ENCODE assay signal across 15 cellular contexts in the genomic region with DNA sequence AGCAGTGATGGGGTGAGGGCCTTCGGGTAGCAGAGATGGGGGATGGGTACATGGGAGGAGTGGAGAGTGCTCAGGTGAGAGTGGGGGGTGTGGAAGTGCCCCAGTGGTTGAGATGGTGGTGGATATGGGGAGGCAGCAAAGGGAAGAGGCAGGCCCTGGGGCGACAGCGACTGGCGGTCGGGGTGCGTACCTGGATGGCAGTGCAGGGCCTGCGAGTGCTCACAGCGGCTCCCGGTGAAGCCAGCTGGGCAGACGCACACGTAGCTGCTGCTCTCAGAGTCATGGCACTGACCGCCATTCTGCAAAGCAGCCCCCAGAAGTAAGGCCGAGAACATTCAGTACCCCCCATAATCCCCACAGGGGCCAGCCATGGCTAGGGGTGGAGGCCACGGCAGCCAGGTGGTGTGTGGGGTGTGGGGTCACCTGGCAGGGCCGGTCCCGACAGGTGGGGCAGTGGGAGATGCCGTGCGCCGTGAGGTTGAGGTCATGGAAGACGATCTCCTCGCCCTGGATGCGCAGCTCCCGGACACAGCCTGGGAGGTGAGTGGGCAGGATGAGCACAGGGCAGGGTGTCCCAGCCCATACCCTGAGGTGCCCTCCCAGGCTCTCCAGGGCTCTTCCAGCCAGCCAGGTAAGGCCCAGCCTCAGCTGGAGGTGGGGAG. TPM values are rescaled to one million over a fixed set of nuclear protein-coding genes. Genes with fewer than 3 reads are reported as not detected.
DNase-seq lines count a peak whose midpoint lies in the region; ATAC-seq, FAIRE-seq and TF ChIP-seq lines count a peak whose summit lies in the region.
"Had no signal": no experiment of that assay in that cellular context is flagged by ENCODE, and none has a peak within 500 bp of the region (broad histone marks: within the 10 kb centered on the region; RNA-seq: fewer than 3 reads in every experiment).

No MANE protein-coding gene starts in this region.

- peaks cover 13 to 21% of the 10 kb centered on the region in 2 donors for H3K9me3 Mint-ChIP-seq in stimulated activated naive CD8-positive, alpha-beta T cell treated with anti-CD3 and anti-CD28 coated beads, Interleukin-15, amount 100 ng/mL, for 72 hours
- H3K9me3 Mint-ChIP-seq in naive thymus-derived CD4-positive, alpha-beta T cell: peaks cover 5 to 25% (median 12%) of the 10 kb centered on the region in 11 donors

- no peak overlapping the region for H3K4ac ChIP-seq in H1 (replicated peaks; ENCODE audit: insufficient read length, low read depth, low read length)

- no peak overlapping the region for H2BK120ac ChIP-seq in H1 (replicated peaks; ENCODE audit: low read depth, low read length)

- no peak for DNase-seq in stimulated activated naive CD8-positive, alpha-beta T cell treated with anti-CD3 and anti-CD28 coated beads, Interleukin-15, amount 100 ng/mL, for 72 hours
- DNase-seq in stimulated activated naive CD8-positive, alpha-beta T cell treated with anti-CD3 and anti-CD28 coated beads, Interleukin-15, Interleukin-2, amounts not matched to agents 100 U/mL and 50 U/mL, for 24 hours: no peak
- DNase-seq in H1 (ENCODE audit: low read depth in 1 of 2, low spot score in 2 of 2): no peak
- no peak for DNase-seq in naive thymus-derived CD4-positive, alpha-beta T cell
- DNase-seq: BE2C; CD4-positive, alpha-beta memory T cell; DND-41; GDM1 had no signal

- no peak overlapping the region for H3K9ac ChIP-seq in H1 (replicated peaks in 1 of 4; ENCODE audit: extremely low read depth in 1 of 4, low read depth in 3 of 4, low read length in 3 of 4)

- H3K27ac Mint-ChIP-seq in stimulated activated naive CD8-positive, alpha-beta T cell treated with anti-CD3 and anti-CD28 coated beads, Interleukin-15, amount 100 ng/mL, for 72 hours: peak overlapping the region in 1 of 2 donors; percentile 19
- H3K27ac Mint-ChIP-seq in naive thymus-derived CD4-positive, alpha-beta T cell: no peak overlapping the region
- H3K27ac Mint-ChIP-seq: CD4-positive, alpha-beta memory T cell had no signal

- no peak overlapping the region for H3K4me2 ChIP-seq in H1 (ENCODE audit: insufficient read depth in 1 of 2, low read depth in 2 of 2, low read length in 2 of 2)
- H3K4me2 ChIP-seq: A549 had no signal

- CTCF ChIA-PET in H1 (lab: Charles Lee; ENCODE audit: partially characterized antibody): interaction anchor here (0.6 kb wide), 1 partner anchor 125 kb away, joined by 3 read pairs; no protein-coding TSS in a partner anchor
- CTCF ChIA-PET in naive thymus-derived CD4-positive, alpha-beta T cell (lab: Charles Lee): interaction anchor here (0.5 kb wide), 1 partner anchor 31 kb away, joined by 4 read pairs; no protein-coding TSS in a partner anchor

- 0 out of 2 replicates have a peak overlapping the region, but pooled peaks have one; percentile 16 for H2BK5ac ChIP-seq in H1 (ENCODE audit: low read depth, low read length)

- no peak overlapping the region for H3K27ac ChIP-seq in H1 (ENCODE audit: low read depth, low read length)
- H3K27ac ChIP-seq in naive thymus-derived CD4-positive, alpha-beta T cell (ENCODE audit: low read depth, low read length): no peak overlapping the region
- H3K27ac ChIP-seq: A549, C4-2B had no signal

- no peak overlapping the region for H3K4me3 ChIP-seq in H1 (ENCODE audit: extremely low read depth in 1 of 4, insufficient read depth in 2 of 4, low read depth in 3 of 4, low read length in 4 of 4)
- H3K4me3 ChIP-seq in naive thymus-derived CD4-positive, alpha-beta T cell (ENCODE audit: low read length): no peak overlapping the region
- H3K4me3 ChIP-seq: A549 had no signal

- H3K14ac ChIP-seq in H1 (ENCODE audit: insufficient read length): no peak overlapping the region

- TF ChIP-seq RAD21 in H1 (IDR thresholded peaks at IDR 0.05 in 1 of 2, conservative IDR thresholded peaks at IDR 0.05 in 1 of 2; ENCODE audit: low read depth in 2 of 2, low read length in 2 of 2): no peak

- intact Hi-C loops in naive thymus-derived CD4-positive, alpha-beta T cell (cut with micrococcal nuclease): no loop called here

- no peaks in the 10 kb centered on the region for H3K23me2 ChIP-seq in H1 (ENCODE audit: low read depth, low read length)

- no peaks in the 10 kb centered on the region for H3K79me1 ChIP-seq in H1 (ENCODE audit: low read depth, low read length)

- ATAC-seq in stimulated activated naive CD8-positive, alpha-beta T cell treated with anti-CD3 and anti-CD28 coated beads, Interleukin-15, amount 100 ng/mL, for 72 hours: peak; percentile 17
- ATAC-seq in stimulated activated naive CD8-positive, alpha-beta T cell treated with anti-CD3 and anti-CD28 coated beads, Interleukin-15, Interleukin-2, amounts not matched to agents 100 U/mL and 50 U/mL, for 24 hours: no peak
- peak; percentile 22 for ATAC-seq in naive thymus-derived CD4-positive, alpha-beta T cell
- ATAC-seq in GM21526 (IDR thresholded peaks at IDR 0.05; ENCODE audit: low FRiP score, unreplicated experiment): no peak
- no peak for ATAC-seq in HG03521 (IDR thresholded peaks at IDR 0.05; ENCODE audit: unreplicated experiment)

- no peaks in the 10 kb centered on the region for H3K4me1 ChIP-seq in H1 (replicated peaks in 1 of 4; ENCODE audit: control insufficient read depth in 3 of 4, insufficient read depth in 4 of 4, low read length in 3 of 4)
- no peaks in the 10 kb centered on the region for H3K4me1 ChIP-seq in naive thymus-derived CD4-positive, alpha-beta T cell (ENCODE audit: control insufficient read depth in 2 of 2, insufficient read depth in 2 of 2, low read length in 2 of 2)
- H3K4me1 ChIP-seq: A549, BE2C had no signal

- no peak overlapping the region for H4K91ac ChIP-seq in H1 (replicated peaks; ENCODE audit: insufficient read length, low read length)

- TF ChIP-seq CTCF in H1 (IDR thresholded peaks at IDR 0.05; ENCODE audit: control extremely low read depth in 1 of 3, insufficient read depth in 1 of 3, low read depth in 1 of 3, low read length in 3 of 3): no peak

- H2BK20ac ChIP-seq in H1 (ENCODE audit: low read length): no peak overlapping the region

- peak overlapping the region; percentile 5; the same call in 1 of the 2 replicates for H4K8ac ChIP-seq in H1 (ENCODE audit: extremely low read depth, insufficient read depth, low read length)

- peaks cover 0 to 5% of the 10 kb centered on the region in 2 experiments for H4K20me1 ChIP-seq in H1 (replicated peaks in 1 of 2; ENCODE audit: control insufficient read depth in 1 of 2, insufficient read depth in 2 of 2, low read length in 2 of 2)

- no peak overlapping the region for H2BK12ac ChIP-seq in H1 (ENCODE audit: low read depth, low read length)

- H3K4me3 Mint-ChIP-seq in stimulated activated naive CD8-positive, alpha-beta T cell treated with anti-CD3 and anti-CD28 coated beads, Interleukin-15, amount 100 ng/mL, for 72 hours: no peak overlapping the region
- H3K4me3 Mint-ChIP-seq in naive thymus-derived CD4-positive, alpha-beta T cell: no peak overlapping the region
- H3K4me3 Mint-ChIP-seq: CD4-positive, alpha-beta memory T cell; IgD-negative memory B cell had no signal

- no peak overlapping the region for H2AFZ ChIP-seq in H1 (ENCODE audit: low read length)

- no peaks in the 10 kb centered on the region for H3K4me1 Mint-ChIP-seq in stimulated activated naive CD8-positive, alpha-beta T cell treated with anti-CD3 and anti-CD28 coated beads, Interleukin-15, amount 100 ng/mL, for 72 hours
- peaks cover 0 to 2% (median 0%) of the 10 kb centered on the region in 7 donors for H3K4me1 Mint-ChIP-seq in naive thymus-derived CD4-positive, alpha-beta T cell
- H3K4me1 Mint-ChIP-seq: CD4-positive, alpha-beta memory T cell had no signal

- TF ChIP-seq POLR2A in H1 (IDR thresholded peaks at IDR 0.05; ENCODE audit: control extremely low read depth in 1 of 2, low read depth in 2 of 2, low read length in 2 of 2): no peak

- H3K36me3 ChIP-seq in H1 (ENCODE audit: control insufficient read depth in 2 of 4, insufficient read depth in 4 of 4, low read length in 3 of 4): peaks cover 24 to 82% (median 64%) of the 10 kb centered on the region in 4 experiments
- peaks cover 0 to 30% (median 0%) of the 10 kb centered on the region in 3 experiments for H3K36me3 ChIP-seq in naive thymus-derived CD4-positive, alpha-beta T cell (ENCODE audit: control insufficient read depth in 2 of 3, insufficient read depth in 3 of 3, low read length in 3 of 3)
- H3K36me3 ChIP-seq: BE2C had no signal

- TF ChIP-seq EP300 in H1 (IDR thresholded peaks at IDR 0.05; ENCODE audit: borderline replicate concordance in 1 of 2, low read depth in 2 of 2, low read length in 2 of 2): no peak

- H3K27me3 ChIP-seq in H1 (replicated peaks in 1 of 4; ENCODE audit: control insufficient read depth in 3 of 4, extremely low read depth in 1 of 4, insufficient read depth in 3 of 4, low read length in 3 of 4): no peaks in the 10 kb centered on the region
- H3K27me3 ChIP-seq in naive thymus-derived CD4-positive, alpha-beta T cell (ENCODE audit: control insufficient read depth in 2 of 2, insufficient read depth in 2 of 2, low read length in 2 of 2): no peaks in the 10 kb centered on the region
- H3K27me3 ChIP-seq: BE2C had no signal

- POLR2A ChIA-PET in H1 (lab: Charles Lee; ENCODE audit: partially characterized antibody): no interaction called here
- POLR2A ChIA-PET in naive thymus-derived CD4-positive, alpha-beta T cell (lab: Charles Lee): no interaction called here

- no peak overlapping the region for H2AK5ac ChIP-seq in H1 (ENCODE audit: low read depth, low read length)

- no peak overlapping the region for H3K56ac ChIP-seq in H1 (replicated peaks; ENCODE audit: insufficient read length, low read depth, low read length)

- no peaks in the 10 kb centered on the region for H3K27me3 Mint-ChIP-seq in stimulated activated naive CD8-positive, alpha-beta T cell treated with anti-CD3 and anti-CD28 coated beads, Interleukin-15, amount 100 ng/mL, for 72 hours
- no peaks in the 10 kb centered on the region for H3K27me3 Mint-ChIP-seq in naive thymus-derived CD4-positive, alpha-beta T cell
- H3K27me3 Mint-ChIP-seq: IgD-negative memory B cell had no signal

- no peak overlapping the region for H3K23ac ChIP-seq in H1 (ENCODE audit: insufficient read length)

- no peak overlapping the region for H2BK15ac ChIP-seq in H1 (ENCODE audit: low read length)

- H3K36me3 Mint-ChIP-seq in naive thymus-derived CD4-positive, alpha-beta T cell: peaks cover 19 to 25% (median 24%) of the 10 kb centered on the region in 5 donors

- no peak for FAIRE-seq in H1 (lab: Jason Lieb, UNC)
- FAIRE-seq: A549, GM12892, H54 had no signal

- peaks cover 7 to 8% of the 10 kb centered on the region in 2 experiments; a peak in 3 of 4 replicates for H3K9me3 ChIP-seq in H1 (ENCODE audit: insufficient read depth in 2 of 2, low read depth in 1 of 2, low read length in 1 of 2)
- H3K9me3 ChIP-seq in naive thymus-derived CD4-positive, alpha-beta T cell (ENCODE audit: control insufficient read depth in 2 of 3, low read length in 3 of 3): peaks cover 0 to 21% (median 0%) of the 10 kb centered on the region in 3 experiments
- H3K9me3 ChIP-seq: BE2C had no signal

- H3K18ac ChIP-seq in H1 (ENCODE audit: extremely low read depth, low read length): no peak overlapping the region

- no peak overlapping the region for H4K5ac ChIP-seq in H1 (ENCODE audit: insufficient read length, low read depth, low read length)

- WGBS in H1 (ENCODE audit: extremely low coverage in 1 of 2, insufficient coverage in 1 of 2, insufficient read length in 1 of 2, insufficient replicate concordance in 2 of 2, low coverage in 1 of 2, low lambda C conversion rate in 2 of 2, missing lambda C conversion rate in 1 of 2), 2 experiments: 86% methylated on average over 20 of the region's 23 CpGs; no CpG with 5 or more reads in 1 of the 2 experiments

- H3K79me2 ChIP-seq in H1 (ENCODE audit: control insufficient read depth in 1 of 2, insufficient read depth in 2 of 2, low read length in 2 of 2): no peaks in the 10 kb centered on the region

RNA-seq across cellular contexts. Expression of gene LDLRAD2, which starts 18.9 kb away (rescaled TPM):
- total RNA-seq in H1 (2021; fragmentation: NEBNext Ultra II Directional; extraction: Animal tissue kit (Norgen Biotek cat#: 25700)): 0.74 and 0.94 TPM in 2 replicates
- polyA plus RNA-seq in H1 (2011; rRNA removed): 0.48 and 1.0 TPM in 2 replicates
- polyA plus RNA-seq in H1 (2011; cell fraction: cytosol; rRNA removed): 0.62 TPM
- polyA plus RNA-seq in H1 (2011; cell fraction: nucleus; rRNA removed): 3.5 TPM
- 4.6 to 16.0 TPM (median 12.2 TPM) in 4 replicates for polyA plus RNA-seq in H1 (2012, experiment 1 of 2)
- polyA plus RNA-seq in H1 (2012, experiment 2 of 2): 2.3 TPM
- 1.1 TPM for polyA plus RNA-seq in H1 (2013, experiment 1 of 2)
- 0.92 TPM for polyA plus RNA-seq in H1 (2013, experiment 2 of 2)
- polyA minus RNA-seq in H1 (2011; rRNA and poly(A)+ RNA removed): 0.24 and 0.76 TPM in 2 replicates
- polyA minus RNA-seq in H1 (2011; cell fraction: cytosol; rRNA and poly(A)+ RNA removed): 1.1 TPM
- polyA minus RNA-seq in H1 (2011; cell fraction: nucleus; rRNA and poly(A)+ RNA removed): 1.7 TPM
- under 1 TPM in 2 of 5 experiments, not detected in 3; 0.66 to 0.86 TPM for total RNA-seq in naive thymus-derived CD4-positive, alpha-beta T cell
- polyA plus RNA-seq in naive thymus-derived CD4-positive, alpha-beta T cell: not detected
- total RNA-seq: CD4-positive, alpha-beta memory T cell had no signal
- polyA plus RNA-seq: CD4-positive, alpha-beta memory T cell had no signal

RNA-seq across cellular contexts. Expression of gene USP48, which starts 48.0 kb away (rescaled TPM):
- total RNA-seq in H1 (2021; fragmentation: NEBNext Ultra II Directional; extraction: Animal tissue kit (Norgen Biotek cat#: 25700)): 81.5 and 83.5 TPM in 2 replicates
- polyA plus RNA-seq in H1 (2011; rRNA removed): 10.1 and 12.8 TPM in 2 replicates
- polyA plus RNA-seq in H1 (2011; cell fraction: cytosol; rRNA removed): 28.3 TPM
- 15.4 TPM for polyA plus RNA-seq in H1 (2011; cell fraction: nucleus; rRNA removed)
- polyA plus RNA-seq in H1 (2012, experiment 1 of 2): 38.7 to 60.9 TPM (median 40.0 TPM) in 4 replicates
- 2.6 TPM for polyA plus RNA-seq in H1 (2012, experiment 2 of 2)
- 39.9 TPM for polyA plus RNA-seq in H1 (2013, experiment 1 of 2)
- 39.8 TPM for polyA plus RNA-seq in H1 (2013, experiment 2 of 2)
- polyA minus RNA-seq in H1 (2011; rRNA and poly(A)+ RNA removed): 32.3 and 38.6 TPM in 2 replicates
- polyA minus RNA-seq in H1 (2011; cell fraction: cytosol; rRNA and poly(A)+ RNA removed): 26.3 TPM
- 52.6 TPM for polyA minus RNA-seq in H1 (2011; cell fraction: nucleus; rRNA and poly(A)+ RNA removed)
- 100 to 1,000 TPM in 2 of 5 experiments, 10 to 100 TPM in 3; 74.7 to 107 (median 83.9) TPM for total RNA-seq in naive thymus-derived CD4-positive, alpha-beta T cell
- 10 to 100 TPM; 34.8 to 39.1 TPM for polyA plus RNA-seq in naive thymus-derived CD4-positive, alpha-beta T cell

Comparison
In these comparisons a context has a peak if more than half of its experiments do, and no peak if none do; other contexts are left out.
1. ATAC-seq: peak in stimulated activated naive CD8-positive, alpha-beta T cell treated with anti-CD3 and anti-CD28 coated beads, Interleukin-15, amount 100 ng/mL, for 72 hours (single experiment) and naive thymus-derived CD4-positive, alpha-beta T cell (single experiment); none in stimulated activated naive CD8-positive, alpha-beta T cell treated with anti-CD3 and anti-CD28 coated beads, Interleukin-15, Interleukin-2, amounts not matched to agents 100 U/mL and 50 U/mL, for 24 hours (single experiment), GM21526 (single experiment) and HG03521 (single experiment).